Comparison of ENCODE assay signal across 8 cellular contexts in the genomic region with DNA sequence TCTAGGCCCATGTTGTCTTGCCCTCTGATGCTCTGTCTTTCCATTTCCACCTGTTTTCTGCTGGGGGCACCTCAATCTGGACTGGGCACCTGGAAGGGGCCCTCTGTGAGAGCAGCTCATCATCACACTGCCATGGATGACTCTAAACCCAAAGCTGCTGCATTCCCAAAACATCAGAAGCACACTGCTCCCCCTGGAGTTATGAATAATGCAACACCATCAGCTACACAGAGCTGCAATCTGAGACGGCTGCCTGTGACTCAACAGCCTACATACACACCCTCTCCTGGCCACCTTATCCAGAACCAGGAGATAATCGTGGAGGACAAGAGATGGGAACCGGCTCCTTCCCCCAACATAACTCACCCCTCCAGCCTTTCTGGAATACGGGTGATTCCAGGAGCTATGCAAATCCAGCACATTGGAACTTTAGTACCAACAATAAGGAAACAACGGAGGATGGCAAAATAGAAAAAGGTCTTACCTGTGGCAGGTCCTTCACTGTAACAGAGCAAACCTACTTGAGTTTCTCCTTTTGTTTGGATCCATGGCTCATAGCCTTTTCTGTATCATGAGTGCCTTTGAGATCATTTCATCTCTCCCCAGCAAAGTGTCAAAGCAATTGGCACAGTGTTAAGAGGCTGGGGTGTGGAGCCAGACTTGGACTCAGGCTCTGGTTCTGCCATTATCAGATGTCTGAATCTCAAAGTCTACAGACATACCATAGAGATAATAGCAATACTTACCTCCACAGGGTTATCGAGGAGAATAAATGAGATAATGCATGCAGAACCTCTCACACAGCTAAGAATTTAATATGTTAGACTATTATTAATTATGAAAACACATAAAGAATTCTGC. TPM values are rescaled to one million over a fixed set of nuclear protein-coding genes. Genes with fewer than 3 reads are reported as not detected.
DNase-seq lines count a peak whose midpoint lies in the region; ATAC-seq and TF ChIP-seq lines count a peak whose summit lies in the region.

No MANE protein-coding gene starts in this region.

- no peak for ATAC-seq in HG03520 (IDR thresholded peaks at IDR 0.05; ENCODE audit: unreplicated experiment)
- no peak for ATAC-seq in activated CD8-positive, alpha-beta T cell treated with anti-CD3 and anti-CD28 coated beads, Interleukin-2, amount 10 ng/mL, durations not matched to agents 7 days and 5 days

- no peak overlapping the region for H2AFZ ChIP-seq in hepatocyte

- DNase-seq in NCI-H748 (lab: John Stamatoyannopoulos, UW; ENCODE audit: unreplicated experiment) = peak; percentile 29
- no peak for DNase-seq in NCI-H748 treated with DMSO at 0.1 percent for 48 hours (lab: John Stamatoyannopoulos, UW)
- DNase-seq in NB4 (ENCODE audit: low read depth) = peak; percentile 53
- DNase-seq in astrocyte of the hippocampus (ENCODE audit: low read depth, low spot score) = peak; percentile 93
- peak; percentile 80 for DNase-seq in hepatocyte (ENCODE audit: low spot score)
- DNase-seq in suprapubic skin (ENCODE audit: low spot score in 2 of 2) = no peak
- DNase-seq in activated CD8-positive, alpha-beta T cell treated with anti-CD3 and anti-CD28 coated beads, Interleukin-2, amount 10 ng/mL, durations not matched to agents 7 days and 5 days = no peak

- POLR2A ChIA-PET in activated CD8-positive, alpha-beta T cell treated with anti-CD3 and anti-CD28 coated beads, Interleukin-2, amount 10 ng/mL, durations not matched to agents 7 days and 5 days (lab: Charles Lee) = interaction anchor here (1.0 kb wide), 1 partner anchor 10 kb away, joined by 3 read pairs; no protein-coding TSS in a partner anchor

- H3K27ac Mint-ChIP-seq in activated CD8-positive, alpha-beta T cell treated with anti-CD3 and anti-CD28 coated beads, Interleukin-2, amount 10 ng/mL, durations not matched to agents 7 days and 5 days = no peak overlapping the region

- H3K36me3 Mint-ChIP-seq in activated CD8-positive, alpha-beta T cell treated with anti-CD3 and anti-CD28 coated beads, Interleukin-2, amount 10 ng/mL, durations not matched to agents 7 days and 5 days (ENCODE audit: low read depth) = peaks cover 50% of the 10 kb centered on the region

- H3K79me2 ChIP-seq in hepatocyte = no peaks in the 10 kb centered on the region

- H3K4me3 Mint-ChIP-seq in activated CD8-positive, alpha-beta T cell treated with anti-CD3 and anti-CD28 coated beads, Interleukin-2, amount 10 ng/mL, durations not matched to agents 7 days and 5 days = no peak overlapping the region

- H3K4me1 ChIP-seq in hepatocyte (ENCODE audit: insufficient read depth) = peaks cover 14% of the 10 kb centered on the region
- H3K4me1 ChIP-seq in suprapubic skin = peaks cover 76% of the 10 kb centered on the region

- TF ChIP-seq POLR2A in NB4 (IDR thresholded peaks at IDR 0.05; ENCODE audit: extremely low read depth, insufficient read length) (no peak), suprapubic skin (IDR thresholded peaks at IDR 0.05) (no peak)

- H3K36me3 ChIP-seq in hepatocyte (replicated peaks; ENCODE audit: insufficient read depth, low read depth) (no peaks in the 10 kb centered on the region), suprapubic skin (peaks cover 12% of the 10 kb centered on the region)

- no peaks in the 10 kb centered on the region for H3K9me2 ChIP-seq in hepatocyte (replicated peaks; ENCODE audit: insufficient read depth)

- H3K27me3 Mint-ChIP-seq in activated CD8-positive, alpha-beta T cell treated with anti-CD3 and anti-CD28 coated beads, Interleukin-2, amount 10 ng/mL, durations not matched to agents 7 days and 5 days (ENCODE audit: low read depth) = no peaks in the 10 kb centered on the region

- H3K4me1 Mint-ChIP-seq in activated CD8-positive, alpha-beta T cell treated with anti-CD3 and anti-CD28 coated beads, Interleukin-2, amount 10 ng/mL, durations not matched to agents 7 days and 5 days (ENCODE audit: low read depth) = no peaks in the 10 kb centered on the region

- H3K4me3 ChIP-seq in NB4 (ENCODE audit: low read depth, low read length) (no peak overlapping the region), hepatocyte (no peak overlapping the region), suprapubic skin (no peak overlapping the region)

- no peak overlapping the region for H3K4me2 ChIP-seq in hepatocyte

- TF ChIP-seq CTCF in NB4 (IDR thresholded peaks at IDR 0.05; ENCODE audit: low read depth, low read length) = no peak
- TF ChIP-seq CTCF in hepatocyte (IDR thresholded peaks at IDR 0.05; ENCODE audit: poor library complexity) = peak; percentile 50
- peak; percentile 57 to 70 for TF ChIP-seq CTCF in suprapubic skin (IDR thresholded peaks at IDR 0.05)

- CTCF ChIA-PET in activated CD8-positive, alpha-beta T cell treated with anti-CD3 and anti-CD28 coated beads, Interleukin-2, amount 10 ng/mL, durations not matched to agents 7 days and 5 days (lab: Charles Lee) = interaction anchor here (0.8 to 6.2 kb wide), 6 partner anchors 9 to 74 kb away, joined by 3 to 53 read pairs (median 4); no protein-coding TSS in a partner anchor

- WGBS in hepatocyte (ENCODE audit: low lambda C conversion rate, missing lambda C conversion rate) = 41% methylated on average over 6 of the region's 6 CpGs
- 34% methylated on average over 6 of the region's 6 CpGs for WGBS in suprapubic skin

- no peaks in the 10 kb centered on the region for H3K27me3 ChIP-seq in hepatocyte
- H3K27me3 ChIP-seq in suprapubic skin = no peaks in the 10 kb centered on the region

- H4K20me1 ChIP-seq in hepatocyte (ENCODE audit: insufficient read depth, poor library complexity, severe bottlenecking) = no peaks in the 10 kb centered on the region

- TF ChIP-seq EP300 in suprapubic skin (IDR thresholded peaks at IDR 0.05) = no peak

- no peaks in the 10 kb centered on the region for H3K9me3 Mint-ChIP-seq in activated CD8-positive, alpha-beta T cell treated with anti-CD3 and anti-CD28 coated beads, Interleukin-2, amount 10 ng/mL, durations not matched to agents 7 days and 5 days (ENCODE audit: insufficient read depth)

- no peaks in the 10 kb centered on the region for H3K9me3 ChIP-seq in hepatocyte (ENCODE audit: low read depth)
- H3K9me3 ChIP-seq in suprapubic skin = no peaks in the 10 kb centered on the region

- H3K27ac ChIP-seq in hepatocyte (peak overlapping the region; percentile 52), suprapubic skin (peak overlapping the region; percentile 31)

RNA-seq across cellular contexts. Expression of a gene that starts 29.3 kb away (rescaled TPM):
- total RNA-seq in hepatocyte = 120 and 133 TPM in 2 replicates
- polyA plus RNA-seq in hepatocyte = 147 TPM in 2 replicates
- 100 to 1,000 TPM; 122 to 139 (median 125) TPM for total RNA-seq in suprapubic skin
- 100 to 1,000 TPM; 206 to 215 TPM for total RNA-seq in activated CD8-positive, alpha-beta T cell treated with anti-CD3 and anti-CD28 coated beads, Interleukin-2, amount 10 ng/mL, durations not matched to agents 7 days and 5 days

RNA-seq across cellular contexts. Expression of a gene that starts 42.8 kb away (rescaled TPM):
- total RNA-seq in hepatocyte = 16.1 and 21.3 TPM in 2 replicates
- polyA plus RNA-seq in hepatocyte = 11.5 and 15.5 TPM in 2 replicates
- total RNA-seq in suprapubic skin = 10 to 100 TPM; 33.1 to 55.5 (median 43.0) TPM
- total RNA-seq in activated CD8-positive, alpha-beta T cell treated with anti-CD3 and anti-CD28 coated beads, Interleukin-2, amount 10 ng/mL, durations not matched to agents 7 days and 5 days = 10 to 100 TPM; 14.0 to 15.8 TPM

Comparison
In these comparisons a context has a peak if more than half of its experiments do, and no peak if none do; other contexts are left out.
1. DNase-seq: peak in NCI-H748 (single experiment), NB4 (single experiment), astrocyte of the hippocampus (single experiment) and hepatocyte (single experiment); none in NCI-H748 treated with DMSO at 0.1 percent for 48 hours (single experiment), suprapubic skin (0 of 2) and activated CD8-positive, alpha-beta T cell treated with anti-CD3 and anti-CD28 coated beads, Interleukin-2, amount 10 ng/mL, durations not matched to agents 7 days and 5 days (single experiment).